ENCODE assay signal across 15 cellular contexts in genomic region chr1:73205294-73205973, GRCh38.
A peak's percentile ranks its signal among the peaks of the same experiment; 100 is the strongest.
DNase-seq lines count a peak whose midpoint lies in the region; ATAC-seq and TF ChIP-seq lines count a peak whose summit lies in the region.
"Had no signal": no experiment of that assay in that cellular context is flagged by ENCODE, and none has a peak within 500 bp of the region (broad histone marks: within the 10 kb centered on the region; RNA-seq: fewer than 3 reads in every experiment).

No MANE protein-coding gene starts in this region.

- H3K36me3 ChIP-seq in upper lobe of left lung (no peaks in the 10 kb centered on the region), adrenal gland (replicated peaks in 1 of 2) (no peaks in the 10 kb centered on the region)
- H3K36me3 ChIP-seq: brain microvascular endothelial cell, prostate gland had no signal

- H3K4me3 ChIP-seq in upper lobe of left lung (no peak overlapping the region), adrenal gland (no peak overlapping the region)
- H3K4me3 ChIP-seq: prostate gland had no signal

- intact Hi-C loops in adrenal gland (cut with DNase I) = no loop called here

- TF ChIP-seq POLR2A in upper lobe of left lung (IDR thresholded peaks at IDR 0.05) (no peak), adrenal gland (IDR thresholded peaks at IDR 0.05) (no peak)

- 69 to 75% methylated on average over 4 to 5 of the region's 5 CpGs for WGBS in upper lobe of left lung, 2 donors
- WGBS in adrenal gland, 4 donors = 54 to 62% (median 59%) methylated on average over 3 to 5 of the region's 5 CpGs

- TF ChIP-seq EP300 in upper lobe of left lung (IDR thresholded peaks at IDR 0.05) = no peak

- TF ChIP-seq CTCF in upper lobe of left lung (IDR thresholded peaks at IDR 0.05) (no peak), adrenal gland (IDR thresholded peaks at IDR 0.05) (no peak)

- peak; percentile 1 for DNase-seq in SIG-M5 treated with dmso at 0.1 percent for 504 hours (lab: John Stamatoyannopoulos, UW; ENCODE audit: unreplicated experiment)
- no peak for DNase-seq in SIG-M5 (lab: John Stamatoyannopoulos, UW)
- peak; percentile 8 for DNase-seq in OCI-M1 (lab: John Stamatoyannopoulos, UW)
- peak; percentile 19 for DNase-seq in glomerular visceral epithelial cell (ENCODE audit: extremely low spot score)
- no peak for DNase-seq in upper lobe of left lung
- DNase-seq in adrenal gland = no peak
- DNase-seq: activated naive CD4-positive, alpha-beta T cell treated with anti-CD3 and anti-CD28 coated beads for 36 hours; brain microvascular endothelial cell; effector CD4-positive, alpha-beta T cell; foreskin fibroblast; SHP77 treated with DMSO at 0.1 percent for 48 hours; stimulated activated CD4-positive, alpha-beta T cell treated with anti-CD3 and anti-CD28 coated beads, Interleukin-15, amount 100 ng/mL, for 24 hours had no signal

- no peaks in the 10 kb centered on the region for H3K4me1 ChIP-seq in upper lobe of left lung
- no peaks in the 10 kb centered on the region for H3K4me1 ChIP-seq in adrenal gland (replicated peaks in 1 of 2)
- H3K4me1 ChIP-seq: prostate gland had no signal

- ATAC-seq in upper lobe of left lung (ENCODE audit: low FRiP score in 2 of 2) (peak; percentile 12 to 67), HG03025 (IDR thresholded peaks at IDR 0.05; ENCODE audit: low FRiP score, unreplicated experiment) (no peak), GM21423 (IDR thresholded peaks at IDR 0.05; ENCODE audit: unreplicated experiment) (no peak)

- H3K9me3 ChIP-seq in upper lobe of left lung (no peaks in the 10 kb centered on the region), adrenal gland (replicated peaks in 1 of 3) (no peaks in the 10 kb centered on the region)
- H3K9me3 ChIP-seq: prostate gland had no signal

- H3K27me3 ChIP-seq in upper lobe of left lung = no peaks in the 10 kb centered on the region
- no peaks in the 10 kb centered on the region for H3K27me3 ChIP-seq in adrenal gland
- H3K27me3 ChIP-seq: brain microvascular endothelial cell had no signal

- no peak overlapping the region for H3K27ac ChIP-seq in upper lobe of left lung
- no peak overlapping the region for H3K27ac ChIP-seq in adrenal gland
- H3K27ac ChIP-seq: brain microvascular endothelial cell, prostate gland had no signal

Comparison
In these comparisons a context has a peak if more than half of its experiments do, and no peak if none do; other contexts are left out.
1. DNase-seq: peak in SIG-M5 treated with dmso at 0.1 percent for 504 hours (single experiment), OCI-M1 (single experiment) and glomerular visceral epithelial cell (single experiment); none in SIG-M5 (single experiment), upper lobe of left lung (0 of 2) and adrenal gland (0 of 7).
2. ATAC-seq: peak in upper lobe of left lung (2 of 2); none in HG03025 (single experiment) and GM21423 (single experiment).